8 cellular contexts compared by ENCODE assay signal in genomic region chr17:15651583-15652110, GRCh38. TPM values are rescaled to one million over a fixed set of nuclear protein-coding genes. Genes with fewer than 3 reads are reported as not detected.
A peak's percentile ranks its signal among the peaks of the same experiment; 100 is the strongest.
DNase-seq lines count a peak whose midpoint lies in the region; ATAC-seq, FAIRE-seq and TF ChIP-seq lines count a peak whose summit lies in the region.

No MANE protein-coding gene starts in this region.

- H3K9me3 ChIP-seq in A549: no peaks in the 10 kb centered on the region

- no peak for TF ChIP-seq CTCF in A549 (IDR thresholded peaks at IDR 0.05)
- no peak for TF ChIP-seq CTCF in GM12865 (IDR thresholded peaks at IDR 0.05; ENCODE audit: insufficient read depth, low read depth, low read length, missing control alignments)
- TF ChIP-seq CTCF in foreskin fibroblast (IDR thresholded peaks at IDR 0.05; ENCODE audit: low read depth, low read length): no peak
- no peak for TF ChIP-seq CTCF in neural crest cell (conservative IDR thresholded peaks at IDR 0.05)

- POLR2A ChIA-PET in A549 (lab: Yijun Ruan, JAX): interaction anchor here (0.6 to 1.7 kb wide), 9 partner anchors 10 to 729 kb away, joined by 3 to 11 read pairs (median 4); partner anchors contain the start of genes TTC19, UBB, ZNF286A and ZSWIM7

- 2% methylated on average over 8 of the region's 8 CpGs for WGBS in A549 (ENCODE audit: missing lambda C conversion rate)

- H3K36me3 Mint-ChIP-seq in neural crest cell (ENCODE audit: low read depth): peaks cover 3% of the 10 kb centered on the region

- H3K4me1 Mint-ChIP-seq in neural crest cell: peaks cover 60% of the 10 kb centered on the region

- peak overlapping the region; percentile 79 for H3K4me3 Mint-ChIP-seq in neural crest cell

- TF ChIP-seq EP300 in A549 (IDR thresholded peaks at IDR 0.05): no peak

- DNase-seq in A549 (ENCODE audit: low read depth in 1 of 2, low spot score in 1 of 2): peak; percentile 96 to 99
- DNase-seq in GM12865 (ENCODE audit: low read depth): peak; percentile 14
- peak; percentile 26 for DNase-seq in NCI-H345 treated with DMSO at 0.1 percent for 48 hours (lab: John Stamatoyannopoulos, UW; ENCODE audit: unreplicated experiment)
- peak; percentile 19 for DNase-seq in activated CD8-positive, alpha-beta memory T cell treated with anti-CD3 and anti-CD28 coated beads, Interleukin-2, amount 50 U/mL, for 4 hours
- DNase-seq in foreskin fibroblast: peak; percentile 99 to 100
- peak; percentile 32 for DNase-seq in neural crest cell (ENCODE audit: low read depth, low spot score)

- H3K9me3 Mint-ChIP-seq in neural crest cell: no peaks in the 10 kb centered on the region

- peak; percentile 2 to 25; a peak in 1 of 5 replicates for TF ChIP-seq RAD21 in A549 (conservative IDR thresholded peaks at IDR 0.05 in 1 of 2, IDR thresholded peaks at IDR 0.05 in 1 of 2)

- H3K4me2 ChIP-seq in A549: peak overlapping the region; percentile 91

- FAIRE-seq in A549 (lab: Jason Lieb, UNC): peak; percentile 99

- peak overlapping the region; percentile 90 to 95 for H3K27ac ChIP-seq in A549

- H3K4me3 ChIP-seq in A549 (peak overlapping the region; percentile 66), GM12865 (ENCODE audit: low read depth, low read length) (no peak overlapping the region), foreskin fibroblast (ENCODE audit: low read depth in 1 of 2, low read length in 2 of 2) (peak overlapping the region; percentile 96 to 100)

- CTCF ChIA-PET in A549 (lab: Yijun Ruan, JAX): interaction anchor here (0.7 to 2.2 kb wide), 6 partner anchors 9 to 395 kb away, joined by 3 to 6 read pairs (median 4); partner anchors contain the start of gene ADORA2B

- peak; percentile 93 to 96 for ATAC-seq in A549
- peak; percentile 84 for ATAC-seq in HG03135 (IDR thresholded peaks at IDR 0.05; ENCODE audit: unreplicated experiment)
- ATAC-seq in HG02970 (IDR thresholded peaks at IDR 0.05; ENCODE audit: low FRiP score, unreplicated experiment): no peak

- peak overlapping the region; percentile 87 for H3K27ac Mint-ChIP-seq in neural crest cell (ENCODE audit: unreplicated experiment)

- TF ChIP-seq POLR2A in A549 (IDR thresholded peaks at IDR 0.05; ENCODE audit: low read length): peak; percentile 70

- no peaks in the 10 kb centered on the region for H3K27me3 Mint-ChIP-seq in neural crest cell (ENCODE audit: low read depth)

- peaks cover 26% of the 10 kb centered on the region for H3K4me1 ChIP-seq in A549

TF ChIP-seq in A549, 52 proteins besides CTCF, POLR2A, EP300 and RAD21:
- TF ChIP-seq, protein P1, sequence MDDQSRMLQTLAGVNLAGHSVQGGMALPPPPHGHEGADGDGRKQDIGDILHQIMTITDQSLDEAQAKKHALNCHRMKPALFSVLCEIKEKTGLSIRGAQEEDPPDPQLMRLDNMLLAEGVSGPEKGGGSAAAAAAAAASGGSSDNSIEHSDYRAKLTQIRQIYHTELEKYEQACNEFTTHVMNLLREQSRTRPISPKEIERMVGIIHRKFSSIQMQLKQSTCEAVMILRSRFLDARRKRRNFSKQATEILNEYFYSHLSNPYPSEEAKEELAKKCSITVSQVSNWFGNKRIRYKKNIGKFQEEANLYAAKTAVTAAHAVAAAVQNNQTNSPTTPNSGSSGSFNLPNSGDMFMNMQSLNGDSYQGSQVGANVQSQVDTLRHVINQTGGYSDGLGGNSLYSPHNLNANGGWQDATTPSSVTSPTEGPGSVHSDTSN (IDR thresholded peaks at IDR 0.05): 0 out of 2 replicates have a peak, but pooled peaks have one; percentile 30
- TF ChIP-seq GATA3 (IDR thresholded peaks at IDR 0.05; ENCODE audit: borderline replicate concordance) (peak; percentile 52), FOSL2 (IDR thresholded peaks at IDR 0.05) (no peak), FOSL2 (CRISPR knock-in tag; IDR thresholded peaks at IDR 0.05) (peak; percentile 74), RCOR1 (IDR thresholded peaks at IDR 0.05; ENCODE audit: low read depth, low read length) (no peak), MAFK (IDR thresholded peaks at IDR 0.05; ENCODE audit: partially characterized antibody) (peak; percentile 48), MYC (IDR thresholded peaks at IDR 0.05; ENCODE audit: borderline replicate concordance, low read length) (peak; percentile 63; the same call in 1 of the 2 replicates), POLR2AphosphoS2 (conservative IDR thresholded peaks at IDR 0.05; ENCODE audit: low read length) (no peak), USF2 (IDR thresholded peaks at IDR 0.05) (peak; percentile 91), MAX (IDR thresholded peaks at IDR 0.05) (peak; percentile 89), CHD2 (IDR thresholded peaks at IDR 0.05; ENCODE audit: low read length, partially characterized antibody) (no peak), ZNF302 (CRISPR knock-in tag; IDR thresholded peaks at IDR 0.05) (no peak), SMC3 (IDR thresholded peaks at IDR 0.05) (peak; percentile 18; the same call in 1 of the 3 replicates), JUN (IDR thresholded peaks at IDR 0.05) (peak; percentile 51 to 63; a peak in 2 of 5 replicates), CEBPB (IDR thresholded peaks at IDR 0.05) (peak; percentile 26 to 79; a peak in 2 of 4 replicates)
- TF ChIP-seq, protein P2, sequence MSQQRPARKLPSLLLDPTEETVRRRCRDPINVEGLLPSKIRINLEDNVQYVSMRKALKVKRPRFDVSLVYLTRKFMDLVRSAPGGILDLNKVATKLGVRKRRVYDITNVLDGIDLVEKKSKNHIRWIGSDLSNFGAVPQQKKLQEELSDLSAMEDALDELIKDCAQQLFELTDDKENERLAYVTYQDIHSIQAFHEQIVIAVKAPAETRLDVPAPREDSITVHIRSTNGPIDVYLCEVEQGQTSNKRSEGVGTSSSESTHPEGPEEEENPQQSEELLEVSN (IDR thresholded peaks at IDR 0.05; ENCODE audit: borderline replicate concordance, low read depth): peak; percentile 24; the same call in 1 of the 2 replicates
- TF ChIP-seq, protein P3, sequence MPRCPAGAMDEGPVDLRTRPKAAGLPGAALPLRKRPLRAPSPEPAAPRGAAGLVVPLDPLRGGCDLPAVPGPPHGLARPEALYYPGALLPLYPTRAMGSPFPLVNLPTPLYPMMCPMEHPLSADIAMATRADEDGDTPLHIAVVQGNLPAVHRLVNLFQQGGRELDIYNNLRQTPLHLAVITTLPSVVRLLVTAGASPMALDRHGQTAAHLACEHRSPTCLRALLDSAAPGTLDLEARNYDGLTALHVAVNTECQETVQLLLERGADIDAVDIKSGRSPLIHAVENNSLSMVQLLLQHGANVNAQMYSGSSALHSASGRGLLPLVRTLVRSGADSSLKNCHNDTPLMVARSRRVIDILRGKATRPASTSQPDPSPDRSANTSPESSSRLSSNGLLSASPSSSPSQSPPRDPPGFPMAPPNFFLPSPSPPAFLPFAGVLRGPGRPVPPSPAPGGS (IDR thresholded peaks at IDR 0.05): peak; percentile 75; the same call in 1 of the 3 replicates
TF ChIP-seq in A549: peak in this region for 12.

RNA-seq across cellular contexts. Expression of gene FBXW10B, which starts 32.1 kb away (rescaled TPM):
- polyA plus RNA-seq in A549 (2011; rRNA removed): 9.6 and 10.4 TPM in 2 replicates
- polyA plus RNA-seq in A549 (2012; cell fraction: cytosol; rRNA removed): 4.7 and 5.8 TPM in 2 replicates
- 36.0 and 53.9 TPM in 2 replicates for polyA plus RNA-seq in A549 (2012; cell fraction: nucleus; rRNA removed)
- 14.3 to 19.5 TPM (median 15.3 TPM) in 3 replicates for polyA plus RNA-seq in A549 (2017; fragmentation: RNase III; extraction: RNeasy Plus Mini Kit Qiagen cat#74134 plus additional on column Dnase treatment)
- polyA minus RNA-seq in A549 (2011; rRNA and poly(A)+ RNA removed): 37.1 and 37.8 TPM in 2 replicates
- 0.55 and 0.82 TPM in 2 replicates for total RNA-seq in neural crest cell

RNA-seq across cellular contexts. Expression of gene TRIM16, which starts 32.5 kb away (rescaled TPM):
- 275 and 301 TPM in 2 replicates for polyA plus RNA-seq in A549 (2011; rRNA removed)
- polyA plus RNA-seq in A549 (2012; cell fraction: cytosol; rRNA removed): 218 and 250 TPM in 2 replicates
- 179 and 219 TPM in 2 replicates for polyA plus RNA-seq in A549 (2012; cell fraction: nucleus; rRNA removed)
- polyA plus RNA-seq in A549 (2017; fragmentation: RNase III; extraction: RNeasy Plus Mini Kit Qiagen cat#74134 plus additional on column Dnase treatment): 293 to 322 TPM (median 297 TPM) in 3 replicates
- polyA minus RNA-seq in A549 (2011; rRNA and poly(A)+ RNA removed): 352 and 361 TPM in 2 replicates
- 31.8 and 34.8 TPM in 2 replicates for total RNA-seq in neural crest cell

RNA-seq across cellular contexts. Expression of gene ZNF286A, which starts 47.9 kb away (rescaled TPM):
- polyA plus RNA-seq in A549 (2011; rRNA removed) (40.5 and 49.6 TPM in 2 replicates), A549 (2017; fragmentation: RNase III; extraction: RNeasy Plus Mini Kit Qiagen cat#74134 plus additional on column Dnase treatment) (34.4 to 43.8 TPM (median 43.4 TPM) in 3 replicates)
- polyA plus RNA-seq in A549 (2012; cell fraction: cytosol; rRNA removed): 21.3 and 25.7 TPM in 2 replicates
- 8.8 and 10.7 TPM in 2 replicates for polyA plus RNA-seq in A549 (2012; cell fraction: nucleus; rRNA removed)
- polyA minus RNA-seq in A549 (2011; rRNA and poly(A)+ RNA removed): 21.2 and 27.1 TPM in 2 replicates
- total RNA-seq in neural crest cell: 128 and 130 TPM in 2 replicates

Comparison
In these comparisons a context has a peak if more than half of its experiments do, and no peak if none do; other contexts are left out.
1. DNase-seq: peak in every context shown above with its lines; median percentile 100 in foreskin fibroblast; 98 in A549; 32 in neural crest cell; 26 in NCI-H345 treated with DMSO at 0.1 percent for 48 hours; 19 in activated CD8-positive, alpha-beta memory T cell treated with anti-CD3 and anti-CD28 coated beads, Interleukin-2, amount 50 U/mL, for 4 hours; 14 in GM12865.